15 cellular contexts compared by ENCODE assay signal in the genomic region with DNA sequence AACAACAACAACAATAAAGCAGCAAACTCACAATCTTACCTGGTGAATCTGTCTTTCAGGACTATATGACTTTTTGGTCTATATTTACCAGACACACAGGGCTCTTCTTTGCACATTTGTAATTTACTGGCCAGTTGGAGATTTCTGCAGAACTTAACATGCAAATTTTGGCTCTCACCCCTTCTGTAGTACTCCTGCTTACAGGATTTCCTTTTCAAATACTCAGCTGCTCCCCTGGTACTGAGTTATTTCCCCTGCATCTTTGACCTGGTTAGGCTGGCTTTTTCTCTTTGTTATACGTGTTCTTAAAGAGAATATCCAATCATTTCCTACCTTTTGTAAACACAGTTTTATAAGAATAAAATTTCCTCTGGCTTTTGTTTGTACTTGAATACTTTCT.
DNase-seq lines count a peak whose midpoint lies in the region; ATAC-seq and TF ChIP-seq lines count a peak whose summit lies in the region.
"Had no signal": no experiment of that assay in that cellular context is flagged by ENCODE, and none has a peak within 500 bp of the region (broad histone marks: within the 10 kb centered on the region; RNA-seq: fewer than 3 reads in every experiment).

No MANE protein-coding gene starts in this region.

- H3K9me3 Mint-ChIP-seq in stimulated activated memory B cell treated with anti-CD40 and anti-IgM and Interleukin-4, amounts not matched to agents 10 μg/mL and 1 μg/mL and 100 μg/mL, for 72 hours = peaks cover 2% of the 10 kb centered on the region

- no peak overlapping the region for H3K9ac ChIP-seq in adipocyte (ENCODE audit: low read length)

- H3K36me3 ChIP-seq in adipocyte (ENCODE audit: control insufficient read depth, insufficient read depth, low read length, severe bottlenecking) (no peaks in the 10 kb centered on the region), WERI-Rb-1 (no peaks in the 10 kb centered on the region), transverse colon (no peaks in the 10 kb centered on the region)
- H3K36me3 ChIP-seq: stomach had no signal

- TF ChIP-seq POLR2A in transverse colon (IDR thresholded peaks at IDR 0.05) = no peak

- H3K4me3 ChIP-seq in adipocyte (ENCODE audit: low read length) (peak overlapping the region; percentile 76), WERI-Rb-1 (ENCODE audit: low read depth, low read length) (no peak overlapping the region), transverse colon (no peak overlapping the region)
- H3K4me3 ChIP-seq: SK-N-MC, stomach had no signal

- peak; percentile 53 for ATAC-seq in GM19328 (IDR thresholded peaks at IDR 0.05; ENCODE audit: unreplicated experiment)
- peak; percentile 58 for ATAC-seq in HG02623 (IDR thresholded peaks at IDR 0.05; ENCODE audit: unreplicated experiment)
- peak; percentile 89 for ATAC-seq in stimulated activated memory B cell treated with anti-CD40 and anti-IgM and Interleukin-4, amounts not matched to agents 10 μg/mL and 1 μg/mL and 100 μg/mL, for 72 hours
- ATAC-seq: activated CD4-positive, alpha-beta T cell treated with anti-CD3 and anti-CD28 coated beads for 36 hours had no signal

- 13 to 34% methylated on average over 1 of the region's 1 CpG for WGBS in transverse colon (ENCODE audit: low coverage in 1 of 2), 2 donors

- no peaks in the 10 kb centered on the region for H3K27me3 Mint-ChIP-seq in stimulated activated memory B cell treated with anti-CD40 and anti-IgM and Interleukin-4, amounts not matched to agents 10 μg/mL and 1 μg/mL and 100 μg/mL, for 72 hours
- H3K27me3 Mint-ChIP-seq: activated CD4-positive, alpha-beta T cell treated with anti-CD3 and anti-CD28 coated beads for 36 hours had no signal

- in situ Hi-C loops in transverse colon (cut with MboI; ENCODE audit: low pct_ligation_motif_present in 1 of 4, low pct_unique_long_range_greater_than_20kb in 1 of 4, low sequenced_read_pairs in 3 of 4) = loop anchor here in 1 of 4 donors (25.0 kb wide), 1 partner anchor 466 kb away; no protein-coding TSS in a partner anchor

- peak overlapping the region; percentile 89 for H3K27ac Mint-ChIP-seq in stimulated activated memory B cell treated with anti-CD40 and anti-IgM and Interleukin-4, amounts not matched to agents 10 μg/mL and 1 μg/mL and 100 μg/mL, for 72 hours
- H3K27ac Mint-ChIP-seq: activated CD4-positive, alpha-beta T cell treated with anti-CD3 and anti-CD28 coated beads for 36 hours; CD8-positive, alpha-beta memory T cell had no signal

- H3K9me3 ChIP-seq in adipocyte (ENCODE audit: control insufficient read depth, low read length) (no peaks in the 10 kb centered on the region), WERI-Rb-1 (ENCODE audit: severe bottlenecking) (no peaks in the 10 kb centered on the region), transverse colon (no peaks in the 10 kb centered on the region)

- peaks cover 6% of the 10 kb centered on the region for H3K36me3 Mint-ChIP-seq in stimulated activated memory B cell treated with anti-CD40 and anti-IgM and Interleukin-4, amounts not matched to agents 10 μg/mL and 1 μg/mL and 100 μg/mL, for 72 hours

- H3K4me3 Mint-ChIP-seq in stimulated activated memory B cell treated with anti-CD40 and anti-IgM and Interleukin-4, amounts not matched to agents 10 μg/mL and 1 μg/mL and 100 μg/mL, for 72 hours = peak overlapping the region; percentile 76
- H3K4me3 Mint-ChIP-seq: activated CD4-positive, alpha-beta T cell treated with anti-CD3 and anti-CD28 coated beads for 36 hours; CD8-positive, alpha-beta memory T cell had no signal

- intact Hi-C loops in transverse colon (cut with DNase I; ENCODE audit: low total_unique reads) = no loop called here

- TF ChIP-seq EP300 in transverse colon (IDR thresholded peaks at IDR 0.05; ENCODE audit: low read depth) = no peak

- TF ChIP-seq CTCF in WERI-Rb-1 (IDR thresholded peaks at IDR 0.05; ENCODE audit: low read depth, low read length) (no peak), transverse colon (IDR thresholded peaks at IDR 0.05) (no peak)

- no peaks in the 10 kb centered on the region for H3K27me3 ChIP-seq in adipocyte (replicated peaks; ENCODE audit: control insufficient read depth, insufficient read depth, low read length)
- no peaks in the 10 kb centered on the region for H3K27me3 ChIP-seq in WERI-Rb-1 (ENCODE audit: insufficient read depth, low read depth, severe bottlenecking)
- H3K27me3 ChIP-seq in transverse colon = no peaks in the 10 kb centered on the region
- H3K27me3 ChIP-seq: stomach had no signal

- DNase-seq in adipocyte (ENCODE audit: low read depth) (no peak), WERI-Rb-1 (no peak), NCI-H2227 treated with DMSO at 0.1 percent for 48 hours (lab: John Stamatoyannopoulos, UW) (no peak), transverse colon (no peak), DMS153 treated with DMSO at 0.1 percent for 48 hours (lab: John Stamatoyannopoulos, UW; ENCODE audit: unreplicated experiment) (no peak)
- DNase-seq: activated CD4-positive, alpha-beta T cell treated with anti-CD3 and anti-CD28 coated beads for 36 hours; CD8-positive, alpha-beta memory T cell; KBM-7; NCI-H187; stimulated activated CD4-positive, alpha-beta T cell treated with anti-CD3 and anti-CD28 coated beads, Interleukin-2, amount 100 ng/mL, for 48 hours; stomach had no signal

- no peak overlapping the region for H3K27ac ChIP-seq in WERI-Rb-1
- H3K27ac ChIP-seq in transverse colon = peak overlapping the region in 2 of 4 donors; percentile 26 to 51
- H3K27ac ChIP-seq: SK-N-MC had no signal

- H3K4me1 ChIP-seq in adipocyte (ENCODE audit: control insufficient read depth, insufficient read depth, low read length) (peaks cover 16% of the 10 kb centered on the region), transverse colon (peaks cover 0 to 6% (median 0%) of the 10 kb centered on the region in 4 donors)

- peaks cover 51% of the 10 kb centered on the region for H3K4me1 Mint-ChIP-seq in stimulated activated memory B cell treated with anti-CD40 and anti-IgM and Interleukin-4, amounts not matched to agents 10 μg/mL and 1 μg/mL and 100 μg/mL, for 72 hours
